ENCODE assay signal across 8 cellular contexts in genomic region chr4:7803992-7804758, GRCh38.
DNase-seq lines count a peak whose midpoint lies in the region; ATAC-seq and TF ChIP-seq lines count a peak whose summit lies in the region.

No MANE protein-coding gene starts in this region.

- ATAC-seq in GM23338 (peak; percentile 63), lower lobe of right lung (peak; percentile 63 to 80), HG02678 (IDR thresholded peaks at IDR 0.05; ENCODE audit: unreplicated experiment) (no peak)

- H3K27ac Mint-ChIP-seq in GM23338: peak overlapping the region; percentile 98

- DNase-seq in COLO668 (lab: John Stamatoyannopoulos, UW; ENCODE audit: unreplicated experiment) (peak; percentile 75), GM23338 (ENCODE audit: low spot score) (peak; percentile 93), NCI-H2196 (lab: John Stamatoyannopoulos, UW; ENCODE audit: unreplicated experiment) (peak; percentile 78), dorsolateral prefrontal cortex (peak; percentile 79 to 92 (median 86)), lower lobe of right lung (peak; percentile 88)
- peak; percentile 78 to 84 for DNase-seq in activated CD4-positive, alpha-beta T cell treated with anti-CD3 and anti-CD28 coated beads, Interleukin-2, amount 50 U/mL, for 24 hours (ENCODE audit: low read depth in 1 of 2, low spot score in 1 of 2)
- peak; percentile 66 to 87 (median 85) for DNase-seq in stimulated activated CD4-positive, alpha-beta T cell treated with anti-CD3 and anti-CD28 coated beads, TNF-alpha, amount 100 ng/mL, for 48 hours (ENCODE audit: low read depth in 3 of 3)

- H3K4me3 ChIP-seq in GM23338: no peak overlapping the region
- no peak overlapping the region for H3K4me3 ChIP-seq in dorsolateral prefrontal cortex
- no peak overlapping the region for H3K4me3 ChIP-seq in lower lobe of right lung

- 0 out of 2 replicates have a peak overlapping the region, but pooled peaks have one; percentile 65 for H3K4me2 ChIP-seq in GM23338

- peak; percentile 96 for TF ChIP-seq CTCF in GM23338 (conservative IDR thresholded peaks at IDR 0.05; ENCODE audit: low read depth in 2 of 2)
- TF ChIP-seq CTCF in dorsolateral prefrontal cortex (IDR thresholded peaks at IDR 0.05 in 54 of 56, conservative IDR thresholded peaks at IDR 0.05 in 2 of 56; ENCODE audit: low read depth in 1 of 56, partially characterized antibody in 56 of 56): peak; percentile 73 to 98 (median 93)
- TF ChIP-seq CTCF in lower lobe of right lung (IDR thresholded peaks at IDR 0.05): peak; percentile 88

- no peak overlapping the region for H3K4me3 Mint-ChIP-seq in GM23338

- H3K9me3 Mint-ChIP-seq in GM23338: no peaks in the 10 kb centered on the region; the same call in 2 of the 3 replicates

- no peaks in the 10 kb centered on the region for H3K79me2 ChIP-seq in GM23338 (replicated peaks; ENCODE audit: insufficient read depth)

- peaks cover 7% of the 10 kb centered on the region; the same call in 1 of the 2 replicates for H3F3A ChIP-seq in GM23338 (replicated peaks; ENCODE audit: low read depth)

- no peaks in the 10 kb centered on the region for H3K27me3 ChIP-seq in GM23338 (ENCODE audit: insufficient read depth)
- H3K27me3 ChIP-seq in dorsolateral prefrontal cortex: no peaks in the 10 kb centered on the region
- H3K27me3 ChIP-seq in lower lobe of right lung (ENCODE audit: low read depth): no peaks in the 10 kb centered on the region

- H2AFZ ChIP-seq in GM23338: no peak overlapping the region

- intact Hi-C loops in dorsolateral prefrontal cortex (cut with DNase I) (loop anchor here (1.0 to 10.0 kb wide), 8 partner anchors 42 to 609 kb away; partner anchors contain the start of gene SORCS2 (in 1 of the 2)), lower lobe of right lung (cut with DNase I) (loop anchor here (5.0 kb wide), 2 partner anchors 47 to 183 kb away; no protein-coding TSS in a partner anchor)

- peaks cover 26% of the 10 kb centered on the region for H3K36me3 Mint-ChIP-seq in GM23338 (ENCODE audit: low read depth)

- H3K4me1 ChIP-seq in GM23338 (ENCODE audit: insufficient read depth) (peaks cover 25% of the 10 kb centered on the region), lower lobe of right lung (peaks cover 50% of the 10 kb centered on the region)

- H3K9me2 ChIP-seq in GM23338 (ENCODE audit: insufficient read depth): no peaks in the 10 kb centered on the region

- no peaks in the 10 kb centered on the region for H3K9me3 ChIP-seq in lower lobe of right lung

- H3K27ac ChIP-seq in GM23338 (ENCODE audit: low read depth): peak overlapping the region; percentile 95; the same call in 1 of the 2 replicates
- peak overlapping the region in 22 of 59 donors; percentile 20 to 90 (median 60) for H3K27ac ChIP-seq in dorsolateral prefrontal cortex
- peak overlapping the region; percentile 85 for H3K27ac ChIP-seq in lower lobe of right lung

- H4K20me1 ChIP-seq in GM23338 (replicated peaks; ENCODE audit: insufficient read depth): peaks cover 4% of the 10 kb centered on the region; the same call in 1 of the 2 replicates

- peaks cover 5% of the 10 kb centered on the region for H3K27me3 Mint-ChIP-seq in GM23338 (ENCODE audit: insufficient read depth, low read depth, poor library complexity)

- 0 out of 2 replicates have a peak, but pooled peaks cover 3% of the 10 kb centered on the region for H3K36me3 ChIP-seq in GM23338 (ENCODE audit: insufficient read depth)
- H3K36me3 ChIP-seq in lower lobe of right lung: peaks cover 16% of the 10 kb centered on the region

- peaks cover 57% of the 10 kb centered on the region for H3K4me1 Mint-ChIP-seq in GM23338

TF ChIP-seq in GM23338, 12 proteins besides CTCF, POLR2A, EP300 and RAD21:
- 0 out of 2 replicates have a peak, but pooled peaks have one; percentile 14 for TF ChIP-seq CREB1 (CRISPR knock-in tag; IDR thresholded peaks at IDR 0.05; ENCODE audit: low read depth)
- TF ChIP-seq, protein P1, sequence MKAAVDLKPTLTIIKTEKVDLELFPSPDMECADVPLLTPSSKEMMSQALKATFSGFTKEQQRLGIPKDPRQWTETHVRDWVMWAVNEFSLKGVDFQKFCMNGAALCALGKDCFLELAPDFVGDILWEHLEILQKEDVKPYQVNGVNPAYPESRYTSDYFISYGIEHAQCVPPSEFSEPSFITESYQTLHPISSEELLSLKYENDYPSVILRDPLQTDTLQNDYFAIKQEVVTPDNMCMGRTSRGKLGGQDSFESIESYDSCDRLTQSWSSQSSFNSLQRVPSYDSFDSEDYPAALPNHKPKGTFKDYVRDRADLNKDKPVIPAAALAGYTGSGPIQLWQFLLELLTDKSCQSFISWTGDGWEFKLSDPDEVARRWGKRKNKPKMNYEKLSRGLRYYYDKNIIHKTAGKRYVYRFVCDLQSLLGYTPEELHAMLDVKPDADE (IDR thresholded peaks at IDR 0.05): no peak
TF ChIP-seq in GM23338: peak in this region for 1.
